ENCODE assay signal across 33 cellular contexts in genomic region chr20:49519777-49520359, GRCh38. TPM values are rescaled to one million over a fixed set of nuclear protein-coding genes. Genes with fewer than 3 reads are reported as not detected.
A peak's percentile ranks its signal among the peaks of the same experiment; 100 is the strongest.
DNase-seq lines count a peak whose midpoint lies in the region; ATAC-seq, FAIRE-seq and TF ChIP-seq lines count a peak whose summit lies in the region.
"Had no signal": no experiment of that assay in that cellular context is flagged by ENCODE, and none has a peak within 500 bp of the region (broad histone marks: within the 10 kb centered on the region; RNA-seq: fewer than 3 reads in every experiment).

No MANE protein-coding gene starts in this region.

- BruUV-seq in HepG2 (replicated peaks; lab: Mats Ljungman, UMichigan) = no TSS peak

- no peak overlapping the region for H3K9ac ChIP-seq in HepG2 (ENCODE audit: insufficient read depth, low read depth, low read length)

- H3K4me1 ChIP-seq in HepG2 (ENCODE audit: insufficient read depth, low read length) = no peaks in the 10 kb centered on the region
- no peaks in the 10 kb centered on the region for H3K4me1 ChIP-seq in right lobe of liver
- H3K4me1 ChIP-seq in thoracic aorta (ENCODE audit: control insufficient read depth in 1 of 2, low read depth in 2 of 2) = peaks cover 8 to 56% of the 10 kb centered on the region in 2 donors
- H3K4me1 ChIP-seq: breast epithelium, colonic mucosa, psoas muscle, transverse colon had no signal

- H3K9me3 Mint-ChIP-seq in effector memory CD8-positive, alpha-beta T cell = no peaks in the 10 kb centered on the region
- H3K9me3 Mint-ChIP-seq: activated T-helper 17 cell treated with anti-CD3 and anti-CD28 coated beads, Interleukin-2, amount 50 U/mL, for 72 hours had no signal

- TF ChIP-seq CTCF in HepG2 (CRISPR knock-in tag; IDR thresholded peaks at IDR 0.05) (no peak), right lobe of liver (IDR thresholded peaks at IDR 0.05) (no peak), NB4 (IDR thresholded peaks at IDR 0.05; ENCODE audit: low read depth, low read length) (peak; percentile 4), thoracic aorta (IDR thresholded peaks at IDR 0.05) (no peak)

- H3K9me3 ChIP-seq in HepG2 (ENCODE audit: low read length) (no peaks in the 10 kb centered on the region), right lobe of liver (no peaks in the 10 kb centered on the region), thoracic aorta (no peaks in the 10 kb centered on the region)
- H3K9me3 ChIP-seq: breast epithelium, colonic mucosa, psoas muscle, transverse colon had no signal

- no peak for DNase-seq in HepG2 (ENCODE audit: low spot score)
- DNase-seq in right lobe of liver = no peak
- DNase-seq in NB4 (ENCODE audit: low read depth) = no peak
- no peak for DNase-seq in effector memory CD8-positive, alpha-beta T cell
- DNase-seq in thoracic aorta (ENCODE audit: low spot score) = no peak
- DNase-seq in NCI-H510A treated with DMSO at 0.1 percent for 48 hours (lab: John Stamatoyannopoulos, UW) = no peak
- DNase-seq: activated CD4-positive, alpha-beta T cell treated with anti-CD3 and anti-CD28 coated beads for 36 hours; activated CD8-positive, alpha-beta T cell treated with anti-CD3 and anti-CD28 coated beads, Interleukin-2, amount 10 ng/mL, durations not matched to agents 7 days and 5 days; CD4-positive, alpha-beta memory T cell; colonic mucosa; effector CD8-positive, alpha-beta T cell; erythroblast; glutamatergic neuron; NCI-H1092; NCI-H1694; NCI-H2171; NCI-H510A; NK-92 treated with Interleukin-12 subunit alpha and Interleukin-12 subunit beta, amount 100 ng/mL, for 24 hours; nucleus accumbens; psoas muscle; stimulated activated CD4-positive, alpha-beta T cell treated with anti-CD3 and anti-CD28 coated beads, Interleukin-4, amount 100 ng/mL, for 1 hour; transverse colon had no signal

- in situ Hi-C loops in HepG2 (cut with HindIII; ENCODE audit: extremely low pct_ligation_motif_present, low pct_unique_long_range_greater_than_20kb) = no loop called here

- no peak overlapping the region for H2AFZ ChIP-seq in HepG2 (ENCODE audit: low read length)

- H3K27me3 ChIP-seq in HepG2 (ENCODE audit: control insufficient read depth in 1 of 2, insufficient read depth in 2 of 2, low read length in 2 of 2) (peaks cover 2 to 23% of the 10 kb centered on the region in 2 experiments; a peak in 2 of 5 replicates), right lobe of liver (no peaks in the 10 kb centered on the region), thoracic aorta (replicated peaks; ENCODE audit: insufficient read depth) (no peaks in the 10 kb centered on the region)
- H3K27me3 ChIP-seq: breast epithelium, colonic mucosa, transverse colon had no signal

- POLR2A ChIA-PET in HepG2 (lab: Yijun Ruan, JAX) = no interaction called here

- H3K27me3 Mint-ChIP-seq in effector memory CD8-positive, alpha-beta T cell = peaks cover 30 to 52% of the 10 kb centered on the region in 2 donors

- peaks cover 3% of the 10 kb centered on the region for H3K36me3 Mint-ChIP-seq in effector memory CD8-positive, alpha-beta T cell (ENCODE audit: insufficient read depth)

- H3K4me3 ChIP-seq in HepG2 (replicated peaks in 1 of 3; ENCODE audit: insufficient read depth in 1 of 3, low read depth in 2 of 3, low read length in 3 of 3) (no peak overlapping the region), right lobe of liver (no peak overlapping the region), NB4 (ENCODE audit: low read depth, low read length) (no peak overlapping the region), thoracic aorta (no peak overlapping the region)
- H3K4me3 ChIP-seq: breast epithelium, colonic mucosa, psoas muscle, transverse colon had no signal

- intact Hi-C loops in HepG2 (cut with micrococcal nuclease; ENCODE audit: unreplicated experiment) (no loop called here), right lobe of liver (cut with DNase I) (no loop called here)

- TF ChIP-seq POLR2A in HepG2 (IDR thresholded peaks at IDR 0.05; ENCODE audit: insufficient read depth in 1 of 2, low read depth in 2 of 2, low read length in 2 of 2) (no peak), right lobe of liver (IDR thresholded peaks at IDR 0.05) (no peak), NB4 (IDR thresholded peaks at IDR 0.05; ENCODE audit: extremely low read depth, insufficient read length) (no peak)

- H3K4me1 Mint-ChIP-seq in effector memory CD8-positive, alpha-beta T cell (ENCODE audit: low read depth in 2 of 2) = peaks cover 10 to 12% of the 10 kb centered on the region in 2 donors
- H3K4me1 Mint-ChIP-seq: activated CD4-positive, alpha-beta T cell treated with anti-CD3 and anti-CD28 coated beads for 36 hours; activated T-helper 17 cell treated with anti-CD3 and anti-CD28 coated beads, Interleukin-2, amount 50 U/mL, for 72 hours; CD4-positive, alpha-beta memory T cell had no signal

- no peak for TF ChIP-seq RAD21 in HepG2 (CRISPR knock-in tag; IDR thresholded peaks at IDR 0.05)

- no peak overlapping the region for H3K4me2 ChIP-seq in HepG2 (ENCODE audit: low read depth, low read length)

- H3K27ac Mint-ChIP-seq in effector memory CD8-positive, alpha-beta T cell = peak overlapping the region; percentile 26 to 88
- H3K27ac Mint-ChIP-seq: activated CD4-positive, alpha-beta T cell treated with anti-CD3 and anti-CD28 coated beads for 36 hours; activated CD8-positive, alpha-beta T cell treated with anti-CD3 and anti-CD28 coated beads, Interleukin-2, amount 10 ng/mL, durations not matched to agents 7 days and 5 days; activated naive CD4-positive, alpha-beta T cell treated with anti-CD3 and anti-CD28 coated beads, Interleukin-2, amount 50 U/mL, for 72 hours; activated T-helper 17 cell treated with anti-CD3 and anti-CD28 coated beads, Interleukin-2, amount 50 U/mL, for 72 hours had no signal

- no peaks in the 10 kb centered on the region for H4K20me1 ChIP-seq in HepG2 (ENCODE audit: insufficient read depth, low read length)

- peak; percentile 72 for ATAC-seq in HepG2
- ATAC-seq in right lobe of liver = no peak
- ATAC-seq in effector memory CD8-positive, alpha-beta T cell (replicated peaks) = no peak
- no peak for ATAC-seq in thoracic aorta (ENCODE audit: insufficient number of reproducible peaks, low FRiP score, low read depth)
- no peak for ATAC-seq in HG03354 (IDR thresholded peaks at IDR 0.05; ENCODE audit: poor library complexity, severe bottlenecking, unreplicated experiment)
- no peak for ATAC-seq in GM19328 (IDR thresholded peaks at IDR 0.05; ENCODE audit: unreplicated experiment)
- ATAC-seq: activated CD4-positive, alpha-beta T cell treated with anti-CD3 and anti-CD28 coated beads for 36 hours; activated CD8-positive, alpha-beta T cell treated with anti-CD3 and anti-CD28 coated beads, Interleukin-2, amount 10 ng/mL, durations not matched to agents 7 days and 5 days; activated naive CD4-positive, alpha-beta T cell treated with anti-CD3 and anti-CD28 coated beads, Interleukin-2, amount 50 U/mL, for 72 hours; activated T-helper 17 cell treated with anti-CD3 and anti-CD28 coated beads, Interleukin-2, amount 50 U/mL, for 72 hours; psoas muscle; Right ventricle myocardium inferior had no signal

- H3K79me2 ChIP-seq in HepG2 (ENCODE audit: insufficient read depth, low read length) = no peaks in the 10 kb centered on the region

- H3K4me3 Mint-ChIP-seq in effector memory CD8-positive, alpha-beta T cell = peak overlapping the region in 1 of 2 donors; percentile 16
- H3K4me3 Mint-ChIP-seq: activated CD4-positive, alpha-beta T cell treated with anti-CD3 and anti-CD28 coated beads for 36 hours; activated CD8-positive, alpha-beta T cell treated with anti-CD3 and anti-CD28 coated beads, Interleukin-2, amount 10 ng/mL, durations not matched to agents 7 days and 5 days; activated T-helper 17 cell treated with anti-CD3 and anti-CD28 coated beads, Interleukin-2, amount 50 U/mL, for 72 hours; CD4-positive, alpha-beta memory T cell had no signal

- FAIRE-seq in HepG2 (lab: Jason Lieb, UNC) = no peak
- FAIRE-seq: D721Med, GM18507, GM19239, H54 had no signal

- H3K36me3 ChIP-seq in HepG2 (replicated peaks in 1 of 2; ENCODE audit: control insufficient read depth in 1 of 2, insufficient read depth in 2 of 2, low read length in 2 of 2) (no peaks in the 10 kb centered on the region), right lobe of liver (no peaks in the 10 kb centered on the region), thoracic aorta (peaks cover 55% of the 10 kb centered on the region)
- H3K36me3 ChIP-seq: breast epithelium, colonic mucosa, transverse colon had no signal

- WGBS in HepG2 (ENCODE audit: low lambda C conversion rate) = 26% methylated on average over 5 of the region's 5 CpGs
- 88% methylated on average over 5 of the region's 5 CpGs for WGBS in right lobe of liver (ENCODE audit: insufficient coverage, low coverage, low lambda C conversion rate, missing lambda C conversion rate)

- CTCF ChIA-PET in HepG2 (lab: Yijun Ruan, JAX; ENCODE audit: low intra/inter-chr PET ratio, low total read pairs) = interaction anchor here (1.2 kb wide), 1 partner anchor 186 kb away, joined by 3 read pairs; no protein-coding TSS in a partner anchor

- no peak overlapping the region for H3K27ac ChIP-seq in HepG2 (ENCODE audit: extremely low read length, insufficient read depth, low read length)
- H3K27ac ChIP-seq in right lobe of liver = no peak overlapping the region
- H3K27ac ChIP-seq in thoracic aorta = peak overlapping the region; percentile 50 to 62
- H3K27ac ChIP-seq: breast epithelium, colonic mucosa, psoas muscle, transverse colon had no signal

- TF ChIP-seq EP300 in HepG2 (IDR thresholded peaks at IDR 0.05; ENCODE audit: low read depth in 2 of 2, low read length in 2 of 2) (no peak), HepG2 (CRISPR knock-in tag; IDR thresholded peaks at IDR 0.05; ENCODE audit: borderline replicate concordance) (no peak)

RNA-seq across cellular contexts. Expression of gene KCNB1, which starts 37.4 kb away (rescaled TPM):
- total RNA-seq in HepG2 (2016; rRNA removed; fragmentation: Illumina TruSeq; extraction: Trizol) (0.02 TPM in 1 of 2 replicates, not detected in the other), right lobe of liver (1 to 10 TPM; 1.5 to 8.2 (median 3.8) TPM), thoracic aorta (1 to 10 TPM; 1.4 to 2.3 TPM)
- total RNA-seq in HepG2 (2016; cell fraction: cytosol; rRNA removed; fragmentation: Illumina TruSeq; extraction: Trizol; ENCODE audit: low read depth) = not detected in 2 replicates
- 0.04 TPM in 1 of 2 replicates, not detected in the other for total RNA-seq in HepG2 (2016; cell fraction: insoluble cytoplasmic fraction; rRNA removed; fragmentation: Illumina TruSeq; extraction: Trizol)
- not detected in 2 replicates for total RNA-seq in HepG2 (2016; cell fraction: membrane; rRNA removed; fragmentation: Illumina TruSeq; extraction: Trizol)
- 0.09 TPM in 1 of 2 replicates, not detected in the other for total RNA-seq in HepG2 (2016; cell fraction: nucleus; rRNA removed; fragmentation: Illumina TruSeq; extraction: Trizol)
- 0.01 TPM in 1 of 2 replicates, not detected in the other for polyA plus RNA-seq in HepG2 (2011; rRNA removed)
- 0.03 TPM in 1 of 2 replicates, not detected in the other for polyA plus RNA-seq in HepG2 (2011; cell fraction: cytosol; rRNA removed)
- polyA plus RNA-seq in HepG2 (2011; cell fraction: nucleus; rRNA removed) = not detected in 2 replicates
- 0.05 and 0.09 TPM in 2 replicates for polyA plus RNA-seq in HepG2 (2012)
- polyA plus RNA-seq in HepG2 (2016; cell fraction: cytosol; fragmentation: Illumina TruSeq; extraction: Trizol; ENCODE audit: low read depth) = not detected in 2 replicates
- not detected in 2 replicates for polyA plus RNA-seq in HepG2 (2016; cell fraction: insoluble cytoplasmic fraction; fragmentation: Illumina TruSeq; extraction: Trizol; ENCODE audit: low read depth)
- not detected in 2 replicates for polyA plus RNA-seq in HepG2 (2016; cell fraction: membrane; fragmentation: Illumina TruSeq; extraction: Trizol; ENCODE audit: low read depth)
- polyA plus RNA-seq in HepG2 (2016; cell fraction: nucleus; fragmentation: Illumina TruSeq; extraction: Trizol; ENCODE audit: insufficient read depth, low read depth) = not detected in 2 replicates
- polyA minus RNA-seq in HepG2 (2011; rRNA and poly(A)+ RNA removed; ENCODE audit: low replicate concordance) = 0.16 TPM in 1 of 2 replicates, not detected in the other
- not detected in 2 replicates for polyA minus RNA-seq in HepG2 (2011; cell fraction: cytosol; rRNA and poly(A)+ RNA removed)
- polyA minus RNA-seq in HepG2 (2011; cell fraction: nucleus; rRNA and poly(A)+ RNA removed) = under 0.01 TPM in 1 of 2 replicates, not detected in the other
- total RNA-seq: activated CD4-positive, alpha-beta T cell treated with anti-CD3 and anti-CD28 coated beads for 36 hours; activated CD8-positive, alpha-beta T cell treated with anti-CD3 and anti-CD28 coated beads, Interleukin-2, amount 10 ng/mL, durations not matched to agents 7 days and 5 days; activated naive CD4-positive, alpha-beta T cell treated with anti-CD3 and anti-CD28 coated beads, Interleukin-2, amount 50 U/mL, for 72 hours; activated T-helper 17 cell treated with anti-CD3 and anti-CD28 coated beads, Interleukin-2, amount 50 U/mL, for 72 hours; CD4-positive, alpha-beta memory T cell; kidney epithelial cell had no signal

RNA-seq across cellular contexts. Expression of gene PTGIS, which starts 48.1 kb away (rescaled TPM):
- total RNA-seq in HepG2 (2016; rRNA removed; fragmentation: Illumina TruSeq; extraction: Trizol) (not detected in 2 replicates), right lobe of liver (10 to 100 TPM in 5 of 6 experiments, 1 to 10 TPM in 1; 9.0 to 30.5 (median 13.7) TPM), thoracic aorta (100 to 1,000 TPM; 397 to 465 TPM)
- total RNA-seq in HepG2 (2016; cell fraction: cytosol; rRNA removed; fragmentation: Illumina TruSeq; extraction: Trizol; ENCODE audit: low read depth) = not detected in 2 replicates
- not detected in 2 replicates for total RNA-seq in HepG2 (2016; cell fraction: insoluble cytoplasmic fraction; rRNA removed; fragmentation: Illumina TruSeq; extraction: Trizol)
- total RNA-seq in HepG2 (2016; cell fraction: membrane; rRNA removed; fragmentation: Illumina TruSeq; extraction: Trizol) = not detected in 2 replicates
- not detected in 2 replicates for total RNA-seq in HepG2 (2016; cell fraction: nucleus; rRNA removed; fragmentation: Illumina TruSeq; extraction: Trizol)
- polyA plus RNA-seq in HepG2 (2011; rRNA removed) = not detected in 2 replicates
- polyA plus RNA-seq in HepG2 (2011; cell fraction: cytosol; rRNA removed) = not detected in 2 replicates
- polyA plus RNA-seq in HepG2 (2011; cell fraction: nucleus; rRNA removed) = not detected in 2 replicates
- not detected in 2 replicates for polyA plus RNA-seq in HepG2 (2012)
- polyA plus RNA-seq in HepG2 (2016; cell fraction: cytosol; fragmentation: Illumina TruSeq; extraction: Trizol; ENCODE audit: low read depth) = not detected in 2 replicates
- not detected in 2 replicates for polyA plus RNA-seq in HepG2 (2016; cell fraction: insoluble cytoplasmic fraction; fragmentation: Illumina TruSeq; extraction: Trizol; ENCODE audit: low read depth)
- not detected in 2 replicates for polyA plus RNA-seq in HepG2 (2016; cell fraction: membrane; fragmentation: Illumina TruSeq; extraction: Trizol; ENCODE audit: low read depth)
- polyA plus RNA-seq in HepG2 (2016; cell fraction: nucleus; fragmentation: Illumina TruSeq; extraction: Trizol; ENCODE audit: insufficient read depth, low read depth) = not detected in 2 replicates
- polyA minus RNA-seq in HepG2 (2011; rRNA and poly(A)+ RNA removed; ENCODE audit: low replicate concordance) = not detected in 2 replicates
- polyA minus RNA-seq in HepG2 (2011; cell fraction: cytosol; rRNA and poly(A)+ RNA removed) = not detected in 2 replicates
- polyA minus RNA-seq in HepG2 (2011; cell fraction: nucleus; rRNA and poly(A)+ RNA removed) = not detected in 2 replicates
- total RNA-seq: CD4-positive, alpha-beta memory T cell had no signal
- polyA plus RNA-seq: CD4-positive, alpha-beta memory T cell had no signal

Comparison
In these comparisons a context has a peak if more than half of its experiments do, and no peak if none do; other contexts are left out.
1. H3K27ac ChIP-seq: peak in thoracic aorta (2 of 2); none in HepG2 (single experiment) and right lobe of liver (0 of 3).
2. RNA of gene PTGIS, which starts 48.1 kb away (total RNA-seq): 397 to 465 TPM in thoracic aorta; 9.0 to 30.5 TPM in right lobe of liver and not detected in HepG2; every median in the first group is over 10 times any median in the second.